35 cellular contexts compared by ENCODE assay signal in genomic region chr19:15444505-15445226, GRCh38. TPM values are rescaled to one million over a fixed set of nuclear protein-coding genes. Genes with fewer than 3 reads are reported as not detected.
"Had no signal": no experiment of that assay in that cellular context is flagged by ENCODE, and none has a peak within 500 bp of the region (broad histone marks: within the 10 kb centered on the region; RNA-seq: fewer than 3 reads in every experiment).

No MANE protein-coding gene starts in this region.

- DNase-seq: activated CD4-positive, alpha-beta memory T cell treated with anti-CD3 and anti-CD28 coated beads for 36 hours; activated CD4-positive, alpha-beta T cell treated with anti-CD3 and anti-CD28 coated beads, Interleukin-2, amount 10 ng/mL, durations not matched to agents 24 days and 14 days; activated CD8-positive, alpha-beta memory T cell treated with anti-CD3 and anti-CD28 coated beads, Interleukin-2, amount 50 U/mL, for 4 hours; activated gamma-delta T cell; activated naive CD4-positive, alpha-beta T cell treated with anti-CD3 and anti-CD28 coated beads, Interleukin-2, amount 50 U/mL, for 16 hours; activated T-cell treated with anti-CD3 and anti-CD28 coated beads, Interleukin-2, amount 50 U/mL, for 1 hour; amniotic stem cell; effector CD8-positive, alpha-beta T cell; mucosa of descending colon; naive B cell; nephron progenitor cell; sigmoid colon; stimulated activated CD4-positive, alpha-beta T cell treated with anti-CD3 and anti-CD28 coated beads, Interleukin-15, amount 100 ng/mL, for 24 hours; stimulated activated naive CD4-positive, alpha-beta T cell; T-helper 17 cell; T1000; transverse colon; WERI-Rb-1 had no signal

- H3K27ac ChIP-seq: breast epithelium, left lung, neutrophil, sigmoid colon, suprapubic skin, transverse colon, WERI-Rb-1 had no signal

- ATAC-seq: activated CD4-positive, CD25-positive, alpha-beta regulatory T cell treated with anti-CD3 and anti-CD28 coated beads, Interleukin-2, amount 50 U/mL, for 24 hours; gastroesophageal sphincter; left lung; mucosa of descending colon; T-helper 17 cell had no signal

- H3K36me3 Mint-ChIP-seq: activated CD4-positive, alpha-beta memory T cell treated with anti-CD3 and anti-CD28 coated beads for 36 hours; naive B cell had no signal

- H3K4me3 ChIP-seq: breast epithelium, gastroesophageal sphincter, left lung, mucosa of descending colon, sigmoid colon, suprapubic skin, transverse colon had no signal

- H3K36me3 ChIP-seq: breast epithelium, left lung, suprapubic skin, transverse colon, WERI-Rb-1 had no signal

- H3K9me3 ChIP-seq: breast epithelium, gastroesophageal sphincter, left lung, mucosa of descending colon, neutrophil, sigmoid colon, suprapubic skin, transverse colon had no signal

- H3K9me3 Mint-ChIP-seq: activated CD4-positive, alpha-beta memory T cell treated with anti-CD3 and anti-CD28 coated beads for 36 hours; activated CD4-positive, alpha-beta T cell treated with anti-CD3 and anti-CD28 coated beads, Interleukin-2, amount 10 ng/mL, durations not matched to agents 24 days and 14 days; activated T-helper 1 cell treated with anti-CD3 and anti-CD28 coated beads, Interleukin-12 subunit alpha, Interleukin-12 subunit beta, Interleukin-2, Interleukin-4 antibody, amounts not matched to agents 30 ng/mL and 10 ng/mL and 1 ng/mL, durations not matched to agents 14 hours and 24 hours and 36 hours; central memory CD8-positive, alpha-beta T cell; naive B cell; nephron progenitor cell had no signal

- H3K4me3 Mint-ChIP-seq: activated CD4-positive, alpha-beta memory T cell treated with anti-CD3 and anti-CD28 coated beads for 36 hours; activated CD4-positive, alpha-beta T cell treated with anti-CD3 and anti-CD28 coated beads, Interleukin-2, amount 10 ng/mL, durations not matched to agents 24 days and 14 days; activated T-helper 1 cell treated with anti-CD3 and anti-CD28 coated beads, Interleukin-12 subunit alpha, Interleukin-12 subunit beta, Interleukin-2, Interleukin-4 antibody, amounts not matched to agents 30 ng/mL and 10 ng/mL and 1 ng/mL, durations not matched to agents 14 hours and 24 hours and 36 hours; central memory CD8-positive, alpha-beta T cell; nephron progenitor cell; T-helper 17 cell had no signal

- H3K4me1 ChIP-seq: breast epithelium had no signal

- H3K27me3 Mint-ChIP-seq: activated CD4-positive, alpha-beta memory T cell treated with anti-CD3 and anti-CD28 coated beads for 36 hours; activated CD4-positive, alpha-beta T cell treated with anti-CD3 and anti-CD28 coated beads, Interleukin-2, amount 10 ng/mL, durations not matched to agents 24 days and 14 days; central memory CD8-positive, alpha-beta T cell; naive B cell; T-helper 17 cell had no signal

- H3K27me3 ChIP-seq: breast epithelium, gastroesophageal sphincter, left lung, neutrophil, sigmoid colon, suprapubic skin, transverse colon had no signal

- H3K27ac Mint-ChIP-seq: activated CD4-positive, alpha-beta memory T cell treated with anti-CD3 and anti-CD28 coated beads for 36 hours; activated CD4-positive, alpha-beta T cell treated with anti-CD3 and anti-CD28 coated beads, Interleukin-2, amount 10 ng/mL, durations not matched to agents 24 days and 14 days; activated T-helper 1 cell treated with anti-CD3 and anti-CD28 coated beads, Interleukin-12 subunit alpha, Interleukin-12 subunit beta, Interleukin-2, Interleukin-4 antibody, amounts not matched to agents 30 ng/mL and 10 ng/mL and 1 ng/mL, durations not matched to agents 14 hours and 24 hours and 36 hours; nephron progenitor cell; T-helper 17 cell had no signal

RNA-seq across cellular contexts. Expression of gene RASAL3, which starts 19.7 kb away (rescaled TPM):
- total RNA-seq: epithelial cell of proximal tubule, osteocyte had no signal

RNA-seq across cellular contexts. Expression of gene PGLYRP2, which starts 34.6 kb away (rescaled TPM):
- total RNA-seq: activated CD4-positive, alpha-beta T cell treated with anti-CD3 and anti-CD28 coated beads, Interleukin-2, amount 10 ng/mL, durations not matched to agents 24 days and 14 days; activated CD8-positive, alpha-beta memory T cell treated with anti-CD3 and anti-CD28 coated beads for 36 hours; activated T-helper 1 cell treated with anti-CD3 and anti-CD28 coated beads, Interleukin-12 subunit alpha, Interleukin-12 subunit beta, Interleukin-2, Interleukin-4 antibody, amounts not matched to agents 30 ng/mL and 10 ng/mL and 1 ng/mL, durations not matched to agents 14 hours and 24 hours and 36 hours; dermis microvascular lymphatic vessel endothelial cell; epithelial cell of proximal tubule; gastroesophageal sphincter; left lung; lung microvascular endothelial cell; mesenteric fat pad; mucosa of descending colon; osteocyte; posterior vena cava; renal cortical epithelial cell; sigmoid colon; T-helper 17 cell; transverse colon; urinary bladder had no signal
